In the genomic region with DNA sequence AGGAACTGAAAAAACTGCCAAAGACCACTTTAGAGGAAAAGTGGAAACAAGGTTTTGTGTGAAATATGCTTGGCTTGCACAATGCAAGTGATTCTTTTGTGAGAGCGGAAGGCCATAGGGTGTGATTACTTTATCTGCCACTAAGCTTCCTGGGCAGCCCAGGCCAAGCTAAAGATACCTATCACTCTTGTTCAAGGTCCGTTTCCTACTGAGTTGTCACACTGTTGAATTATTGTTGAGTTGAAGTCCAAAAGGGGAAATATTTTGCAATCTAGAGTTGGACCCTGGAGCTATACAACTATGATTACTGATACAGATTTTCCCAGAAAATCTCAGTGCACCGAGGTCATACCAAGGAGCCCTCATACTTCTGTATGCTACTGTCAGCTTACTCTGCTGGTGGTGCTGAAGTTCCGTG, we compare ENCODE assay signal across 25 cellular contexts.
DNase-seq lines count a peak whose midpoint lies in the region; ATAC-seq and TF ChIP-seq lines count a peak whose summit lies in the region.
"Had no signal": no experiment of that assay in that cellular context is flagged by ENCODE, and none has a peak within 500 bp of the region (broad histone marks: within the 10 kb centered on the region; RNA-seq: fewer than 3 reads in every experiment).

No MANE protein-coding gene starts in this region.

- no peak overlapping the region for H4K8ac ChIP-seq in mesenchymal stem cell (ENCODE audit: low read length)

- no TSS peak for BruUV-seq in Caco-2 (replicated peaks; lab: Mats Ljungman, UMichigan)

- ATAC-seq in GM18511 (IDR thresholded peaks at IDR 0.05; ENCODE audit: unreplicated experiment): no peak
- ATAC-seq: HCT116, sciatic nerve had no signal

- peaks cover 8% of the 10 kb centered on the region for H3K9me3 Mint-ChIP-seq in Caco-2 (ENCODE audit: unreplicated experiment)
- no peaks in the 10 kb centered on the region for H3K9me3 Mint-ChIP-seq in endodermal cell
- H3K9me3 Mint-ChIP-seq in neural crest cell: no peaks in the 10 kb centered on the region
- H3K9me3 Mint-ChIP-seq: activated naive CD8-positive, alpha-beta T cell treated with anti-CD3 and anti-CD28 coated beads for 36 hours; memory B cell; nephron had no signal

- POLR2A ChIA-PET in Caco-2 (lab: Charles Lee): no interaction called here

- no peaks in the 10 kb centered on the region for H3K79me1 ChIP-seq in mesenchymal stem cell (replicated peaks; ENCODE audit: low read length, poor library complexity, severe bottlenecking)

- peak; percentile 46 to 73 for DNase-seq in Caco-2
- peak; percentile 37 for DNase-seq in NOMO-1 treated with dmso at 0.1 percent for 144 hours (lab: John Stamatoyannopoulos, UW; ENCODE audit: unreplicated experiment)
- DNase-seq in endodermal cell: no peak
- DNase-seq in neural crest cell (ENCODE audit: low read depth, low spot score): no peak
- DNase-seq in NCI-H1694 treated with DMSO at 0.1 percent for 48 hours (lab: John Stamatoyannopoulos, UW): no peak
- DNase-seq in mesenchymal stem cell: no peak
- no peak for DNase-seq in midbrain (lab: John Stamatoyannopoulos, UW)
- DNase-seq: activated naive CD8-positive, alpha-beta T cell treated with anti-CD3 and anti-CD28 coated beads for 36 hours; effector memory CD4-positive, alpha-beta T cell; Kasumi-1; NCI-H1048; NCI-H187 treated with DMSO at 0.1 percent for 48 hours; NCI-H2227 treated with DMSO at 0.1 percent for 48 hours; NCI-H774; SHP77 treated with DMSO at 0.1 percent for 48 hours; substantia nigra; T-helper 1 cell had no signal

- H3K23ac ChIP-seq in mesenchymal stem cell (ENCODE audit: low read length in 2 of 2): no peak overlapping the region

- CTCF ChIA-PET in Caco-2 (lab: Charles Lee): interaction anchor here (0.6 to 1.0 kb wide), 3 partner anchors 9 to 508 kb away, joined by 3 to 8 read pairs (median 3); no protein-coding TSS in a partner anchor

- H3K4me1 Mint-ChIP-seq in Caco-2 (ENCODE audit: low read depth, unreplicated experiment) (peaks cover 56% of the 10 kb centered on the region), endodermal cell (peaks cover 22% of the 10 kb centered on the region), neural crest cell (no peaks in the 10 kb centered on the region)
- H3K4me1 Mint-ChIP-seq: activated naive CD8-positive, alpha-beta T cell treated with anti-CD3 and anti-CD28 coated beads for 36 hours; memory B cell had no signal

- H3K14ac ChIP-seq in mesenchymal stem cell (ENCODE audit: low read length in 2 of 2): no peak overlapping the region

- H3K4me3 Mint-ChIP-seq in Caco-2 (ENCODE audit: unreplicated experiment) (no peak overlapping the region), endodermal cell (no peak overlapping the region), neural crest cell (no peak overlapping the region)
- H3K4me3 Mint-ChIP-seq: activated naive CD8-positive, alpha-beta T cell treated with anti-CD3 and anti-CD28 coated beads for 36 hours; memory B cell; nephron had no signal

- H3K9ac ChIP-seq in endodermal cell (ENCODE audit: extremely low read depth, low read length, poor library complexity, severe bottlenecking) (no peak overlapping the region), mesenchymal stem cell (ENCODE audit: low read length) (no peak overlapping the region)

- no peak overlapping the region for H2BK15ac ChIP-seq in mesenchymal stem cell (ENCODE audit: low read depth, poor library complexity, severe bottlenecking)

- H2BK12ac ChIP-seq in mesenchymal stem cell (ENCODE audit: low read length in 2 of 2): no peak overlapping the region

- 0 out of 2 replicates have a peak, but pooled peaks cover 2% of the 10 kb centered on the region for H3K9me3 ChIP-seq in Caco-2
- H3K9me3 ChIP-seq in endodermal cell (ENCODE audit: control insufficient read depth, low read length): no peaks in the 10 kb centered on the region
- H3K9me3 ChIP-seq in mesenchymal stem cell (ENCODE audit: control insufficient read depth, low read length): no peaks in the 10 kb centered on the region
- H3K9me3 ChIP-seq: body of pancreas, esophagus muscularis mucosa, pancreas had no signal

- no peak overlapping the region for H3K4ac ChIP-seq in mesenchymal stem cell (ENCODE audit: low read depth in 1 of 2, low read length in 2 of 2)

- peak overlapping the region; percentile 81 for H3K27ac Mint-ChIP-seq in Caco-2 (ENCODE audit: unreplicated experiment)
- H3K27ac Mint-ChIP-seq in endodermal cell: no peak overlapping the region
- no peak overlapping the region for H3K27ac Mint-ChIP-seq in neural crest cell (ENCODE audit: unreplicated experiment)
- H3K27ac Mint-ChIP-seq: activated naive CD8-positive, alpha-beta T cell treated with anti-CD3 and anti-CD28 coated beads for 36 hours; memory B cell had no signal

- H4K91ac ChIP-seq in mesenchymal stem cell (ENCODE audit: low read length): no peak overlapping the region

- H3K27me3 ChIP-seq in Caco-2 (replicated peaks; ENCODE audit: control insufficient read depth, insufficient read depth, low read length) (no peaks in the 10 kb centered on the region), endodermal cell (ENCODE audit: control insufficient read depth, insufficient read depth, low read length, poor library complexity, severe bottlenecking) (no peaks in the 10 kb centered on the region), mesenchymal stem cell (ENCODE audit: control insufficient read depth in 1 of 2, insufficient read depth in 1 of 2, low read length in 2 of 2) (no peaks in the 10 kb centered on the region)
- H3K27me3 ChIP-seq: body of pancreas, esophagus muscularis mucosa, pancreas had no signal

- H3K27me3 Mint-ChIP-seq in Caco-2 (ENCODE audit: insufficient read depth, unreplicated experiment) (no peaks in the 10 kb centered on the region), endodermal cell (ENCODE audit: insufficient read depth) (no peaks in the 10 kb centered on the region), neural crest cell (ENCODE audit: low read depth) (no peaks in the 10 kb centered on the region)
- H3K27me3 Mint-ChIP-seq: memory B cell had no signal

- no peak for TF ChIP-seq CTCF in Caco-2 (IDR thresholded peaks at IDR 0.05; ENCODE audit: insufficient read depth in 1 of 2, low read depth in 1 of 2, low read length in 1 of 2, severe bottlenecking in 1 of 2, unreplicated experiment in 1 of 2)
- TF ChIP-seq CTCF in endodermal cell (conservative IDR thresholded peaks at IDR 0.05): peak; percentile 63
- peak; percentile 28 for TF ChIP-seq CTCF in neural crest cell (conservative IDR thresholded peaks at IDR 0.05)

- no peak overlapping the region for H2AK5ac ChIP-seq in mesenchymal stem cell (ENCODE audit: low read length, severe bottlenecking)

- no peaks in the 10 kb centered on the region for H3K36me3 Mint-ChIP-seq in Caco-2 (ENCODE audit: insufficient read depth, unreplicated experiment)
- no peaks in the 10 kb centered on the region for H3K36me3 Mint-ChIP-seq in endodermal cell (ENCODE audit: low read depth)
- no peaks in the 10 kb centered on the region for H3K36me3 Mint-ChIP-seq in neural crest cell (ENCODE audit: low read depth)
- H3K36me3 Mint-ChIP-seq: activated naive CD8-positive, alpha-beta T cell treated with anti-CD3 and anti-CD28 coated beads for 36 hours; memory B cell had no signal

- intact Hi-C loops in Caco-2 (cut with micrococcal nuclease; ENCODE audit: unreplicated experiment): loop anchor here (1.0 to 10.0 kb wide), 4 partner anchors 66 to 496 kb away; no protein-coding TSS in a partner anchor

- H3K4me2 ChIP-seq in mesenchymal stem cell (ENCODE audit: low read length, poor library complexity, severe bottlenecking): no peak overlapping the region

- H2BK5ac ChIP-seq in mesenchymal stem cell (ENCODE audit: low read depth, low read length, poor library complexity, severe bottlenecking): no peak overlapping the region

- no peaks in the 10 kb centered on the region for H3K36me3 ChIP-seq in Caco-2 (ENCODE audit: control insufficient read depth, insufficient read depth, low read length)
- H3K36me3 ChIP-seq in endodermal cell (ENCODE audit: control insufficient read depth, insufficient read depth, low read length): no peaks in the 10 kb centered on the region
- H3K36me3 ChIP-seq in mesenchymal stem cell (ENCODE audit: control insufficient read depth in 1 of 2, insufficient read depth in 2 of 2, low read depth in 1 of 2, low read length in 2 of 2): no peaks in the 10 kb centered on the region
- H3K36me3 ChIP-seq: esophagus muscularis mucosa, pancreas had no signal

- H3K27ac ChIP-seq in endodermal cell (ENCODE audit: low read depth, low read length) (no peak overlapping the region), mesenchymal stem cell (ENCODE audit: low read length, poor library complexity, severe bottlenecking) (no peak overlapping the region)
- H3K27ac ChIP-seq: body of pancreas, esophagus muscularis mucosa, pancreas had no signal

- no peak overlapping the region for H3K4me3 ChIP-seq in Caco-2 (ENCODE audit: low read depth, low read length)
- H3K4me3 ChIP-seq in endodermal cell (ENCODE audit: low read length): no peak overlapping the region
- no peak overlapping the region for H3K4me3 ChIP-seq in mesenchymal stem cell (ENCODE audit: insufficient read depth in 1 of 2, low read depth in 1 of 2, low read length in 2 of 2)
- H3K4me3 ChIP-seq: body of pancreas, esophagus muscularis mucosa, pancreas had no signal

- H2BK120ac ChIP-seq in mesenchymal stem cell (ENCODE audit: low read depth, low read length): no peak overlapping the region

- H3K4me1 ChIP-seq in Caco-2 (peaks cover 48% of the 10 kb centered on the region), endodermal cell (ENCODE audit: control insufficient read depth, insufficient read depth, low read length) (no peaks in the 10 kb centered on the region), mesenchymal stem cell (ENCODE audit: control insufficient read depth, insufficient read depth, low read depth, low read length) (peaks cover 3% of the 10 kb centered on the region)

- 89 to 92% methylated on average over 2 to 4 of the region's 4 CpGs for WGBS in endodermal cell (ENCODE audit: insufficient coverage in 1 of 2, insufficient read length in 1 of 2), 2 experiments
- WGBS in mesenchymal stem cell: 82% methylated on average over 4 of the region's 4 CpGs

- H3K18ac ChIP-seq in mesenchymal stem cell (ENCODE audit: low read depth in 1 of 2, low read length in 2 of 2): no peak overlapping the region

- no peak overlapping the region for H2AFZ ChIP-seq in mesenchymal stem cell (ENCODE audit: low read depth, low read length)

Comparison
In these comparisons a context has a peak if more than half of its experiments do, and no peak if none do; other contexts are left out.
1. DNase-seq: peak in Caco-2 (2 of 2) and NOMO-1 treated with dmso at 0.1 percent for 144 hours (single experiment); none in endodermal cell (single experiment), neural crest cell (single experiment), NCI-H1694 treated with DMSO at 0.1 percent for 48 hours (single experiment), mesenchymal stem cell (single experiment) and midbrain (single experiment).
2. CTCF ChIP-seq: peak in endodermal cell (single experiment) and neural crest cell (single experiment); none in Caco-2 (0 of 2).